Comparison of ENCODE assay signal across 15 cellular contexts in the genomic region with DNA sequence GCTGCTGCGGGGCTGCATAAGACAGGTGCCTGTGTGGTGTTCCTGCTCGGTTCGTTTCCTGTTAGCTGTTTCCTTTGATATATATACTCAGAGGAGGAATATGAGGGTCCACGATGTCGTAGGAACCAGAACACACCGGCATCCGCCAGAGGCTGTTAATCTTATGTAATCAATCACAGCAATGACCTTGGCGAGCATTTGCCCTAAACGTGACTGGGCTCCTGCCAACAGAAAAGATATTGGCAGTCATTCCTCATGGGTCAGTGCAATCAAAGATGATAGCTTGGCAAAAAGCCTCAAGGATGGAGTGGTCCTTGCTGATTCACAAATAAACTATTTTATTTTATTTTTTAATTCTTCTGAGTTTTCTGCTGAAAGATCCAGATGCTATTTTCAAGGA.
"Had no signal": no experiment of that assay in that cellular context is flagged by ENCODE, and none has a peak within 500 bp of the region (broad histone marks: within the 10 kb centered on the region; RNA-seq: fewer than 3 reads in every experiment).

No MANE protein-coding gene starts in this region.

- H3K9me3 Mint-ChIP-seq: memory B cell; natural killer cell treated with Interleukin-12 subunit alpha and Interleukin-12 subunit beta and Interleukin-15 and Interleukin-18, amount 100 ng/mL, for 72 hours; neural progenitor cell; stimulated activated naive CD8-positive, alpha-beta T cell treated with anti-CD3 and anti-CD28 coated beads, Interleukin-15, amount 100 ng/mL, for 72 hours had no signal

- H3K4me1 Mint-ChIP-seq: memory B cell; stimulated activated memory B cell treated with anti-CD40 and anti-IgM and Interleukin-4, amounts not matched to agents 10 μg/mL and 1 μg/mL and 100 μg/mL, for 72 hours; stimulated activated naive CD8-positive, alpha-beta T cell treated with anti-CD3 and anti-CD28 coated beads, Interleukin-15, amount 100 ng/mL, for 72 hours had no signal

- H3K36me3 Mint-ChIP-seq: memory B cell; natural killer cell treated with Interleukin-12 subunit alpha and Interleukin-12 subunit beta and Interleukin-15 and Interleukin-18, amount 100 ng/mL, for 72 hours; neural progenitor cell; stimulated activated memory B cell treated with anti-CD40 and anti-IgM and Interleukin-4, amounts not matched to agents 10 μg/mL and 1 μg/mL and 100 μg/mL, for 72 hours had no signal

- ATAC-seq: esophagus mucosa; heart left ventricle; left lung; lower lobe of right lung; natural killer cell treated with Interleukin-12 subunit alpha and Interleukin-12 subunit beta and Interleukin-15 and Interleukin-18, amount 100 ng/mL, for 72 hours; stimulated activated memory B cell treated with anti-CD40 and anti-IgM and Interleukin-4, amounts not matched to agents 10 μg/mL and 1 μg/mL and 100 μg/mL, for 72 hours; stimulated activated naive CD8-positive, alpha-beta T cell treated with anti-CD3 and anti-CD28 coated beads, Interleukin-15, amount 100 ng/mL, for 72 hours had no signal

- H3K4me3 Mint-ChIP-seq: memory B cell; natural killer cell treated with Interleukin-12 subunit alpha and Interleukin-12 subunit beta and Interleukin-15 and Interleukin-18, amount 100 ng/mL, for 72 hours; neural progenitor cell; stimulated activated memory B cell treated with anti-CD40 and anti-IgM and Interleukin-4, amounts not matched to agents 10 μg/mL and 1 μg/mL and 100 μg/mL, for 72 hours; stimulated activated naive CD8-positive, alpha-beta T cell treated with anti-CD3 and anti-CD28 coated beads, Interleukin-15, amount 100 ng/mL, for 72 hours had no signal

- DNase-seq: effector CD8-positive, alpha-beta T cell; heart left ventricle; hypothalamus; left lung; lower lobe of right lung; midbrain; nucleus accumbens; stimulated activated CD4-positive, alpha-beta T cell treated with anti-CD3 and anti-CD28 coated beads, Interleukin-4, amount 100 ng/mL, for 1 hour; stimulated activated naive CD8-positive, alpha-beta T cell treated with anti-CD3 and anti-CD28 coated beads, Interleukin-15, amount 100 ng/mL, for 72 hours; testis had no signal

- H3K27ac Mint-ChIP-seq: memory B cell; natural killer cell treated with Interleukin-12 subunit alpha and Interleukin-12 subunit beta and Interleukin-15 and Interleukin-18, amount 100 ng/mL, for 72 hours; neural progenitor cell; stimulated activated memory B cell treated with anti-CD40 and anti-IgM and Interleukin-4, amounts not matched to agents 10 μg/mL and 1 μg/mL and 100 μg/mL, for 72 hours; stimulated activated naive CD8-positive, alpha-beta T cell treated with anti-CD3 and anti-CD28 coated beads, Interleukin-15, amount 100 ng/mL, for 72 hours had no signal

- H3K27me3 Mint-ChIP-seq: natural killer cell treated with Interleukin-12 subunit alpha and Interleukin-12 subunit beta and Interleukin-15 and Interleukin-18, amount 100 ng/mL, for 72 hours; stimulated activated memory B cell treated with anti-CD40 and anti-IgM and Interleukin-4, amounts not matched to agents 10 μg/mL and 1 μg/mL and 100 μg/mL, for 72 hours; stimulated activated naive CD8-positive, alpha-beta T cell treated with anti-CD3 and anti-CD28 coated beads, Interleukin-15, amount 100 ng/mL, for 72 hours had no signal
